Comparison of ENCODE assay signal across 16 cellular contexts in genomic region chr16:50610331-50611262, GRCh38.
DNase-seq lines count a peak whose midpoint lies in the region; ATAC-seq and TF ChIP-seq lines count a peak whose summit lies in the region.
"Had no signal": no experiment of that assay in that cellular context is flagged by ENCODE, and none has a peak within 500 bp of the region (broad histone marks: within the 10 kb centered on the region; RNA-seq: fewer than 3 reads in every experiment).

No MANE protein-coding gene starts in this region.

- no peak for TF ChIP-seq CTCF in mucosa of descending colon (IDR thresholded peaks at IDR 0.05)
- TF ChIP-seq CTCF in transverse colon (IDR thresholded peaks at IDR 0.05), result peak in 1 of 5 experiments; percentile 17

- TF ChIP-seq EP300 in transverse colon (IDR thresholded peaks at IDR 0.05; ENCODE audit: low read depth), result no peak

- no peaks in the 10 kb centered on the region for H4K20me1 ChIP-seq in Karpas-422 (ENCODE audit: insufficient read depth, low read depth, low read length)

- no peaks in the 10 kb centered on the region for H3K9me3 Mint-ChIP-seq in dendritic cell treated with granulocyte-macrophage colony-stimulating factor and Interleukin-4, amounts not matched to agents 40 ng/mL and 50 ng/mL, for 4 days
- H3K9me3 Mint-ChIP-seq: natural killer cell treated with Interleukin-12 subunit alpha and Interleukin-12 subunit beta and Interleukin-15 and Interleukin-18, amount 100 ng/mL, for 72 hours had no signal

- no peak overlapping the region for H3K4me2 ChIP-seq in Karpas-422 (ENCODE audit: low read depth, low read length, poor library complexity, severe bottlenecking)

- H3K9me2 ChIP-seq in Karpas-422 (replicated peaks; ENCODE audit: insufficient read depth, low read length), result no peaks in the 10 kb centered on the region

- DNase-seq in Right ventricle myocardium superior (no peak), left cardiac atrium (no peak), mucosa of descending colon (peak in 2 of 3 donors; percentile 9 to 33), transverse colon (no peak), Karpas-422 (no peak)
- no peak for DNase-seq in activated CD4-positive, alpha-beta T cell treated with anti-CD3 and anti-CD28 coated beads, Interleukin-2, amount 50 U/mL, for 48 hours
- DNase-seq: activated T-cell treated with anti-CD3 and anti-CD28 coated beads, Interleukin-2, amount 50 U/mL, for 48 hours; amniotic stem cell; gastrocnemius medialis; NCI-H1092; NCI-H510A; T-helper 1 cell had no signal

- no peak for TF ChIP-seq POLR2A in transverse colon (IDR thresholded peaks at IDR 0.05)

- peak; percentile 11 for ATAC-seq in Right ventricle myocardium superior (ENCODE audit: poor library complexity)
- no peak for ATAC-seq in left cardiac atrium
- ATAC-seq in mucosa of descending colon, result no peak
- no peak for ATAC-seq in HG02938 (IDR thresholded peaks at IDR 0.05; ENCODE audit: unreplicated experiment)
- ATAC-seq: gastrocnemius medialis had no signal

- H3K4me1 ChIP-seq in mucosa of descending colon (ENCODE audit: low read depth) (peaks cover 13% of the 10 kb centered on the region), transverse colon (peaks cover 10 to 53% (median 21%) of the 10 kb centered on the region in 4 donors), Karpas-422 (ENCODE audit: low read length) (no peaks in the 10 kb centered on the region)

- H3K4me1 Mint-ChIP-seq in dendritic cell treated with granulocyte-macrophage colony-stimulating factor and Interleukin-4, amounts not matched to agents 40 ng/mL and 50 ng/mL, for 4 days (ENCODE audit: low read depth), result peaks cover 36% of the 10 kb centered on the region

- H3K4me3 ChIP-seq in mucosa of descending colon (no peak overlapping the region), transverse colon (no peak overlapping the region), Karpas-422 (ENCODE audit: low read length) (no peak overlapping the region)
- H3K4me3 ChIP-seq: gastrocnemius medialis, thoracic aorta had no signal

- H3K9me3 ChIP-seq in mucosa of descending colon (no peaks in the 10 kb centered on the region), transverse colon (no peaks in the 10 kb centered on the region), Karpas-422 (ENCODE audit: low read length) (no peaks in the 10 kb centered on the region)
- H3K9me3 ChIP-seq: gastrocnemius medialis, thoracic aorta had no signal

- H3K27ac ChIP-seq in transverse colon (peak overlapping the region; percentile 55 to 86 (median 80)), Karpas-422 (ENCODE audit: low read length) (no peak overlapping the region)
- H3K27ac ChIP-seq: gastrocnemius medialis, thoracic aorta had no signal

- WGBS in transverse colon (ENCODE audit: low coverage in 1 of 2), 2 donors, result 71 to 85% methylated on average over 7 to 21 of the region's 21 CpGs

- no peaks in the 10 kb centered on the region for H3K36me3 Mint-ChIP-seq in dendritic cell treated with granulocyte-macrophage colony-stimulating factor and Interleukin-4, amounts not matched to agents 40 ng/mL and 50 ng/mL, for 4 days (ENCODE audit: low read depth)
- H3K36me3 Mint-ChIP-seq: natural killer cell treated with Interleukin-12 subunit alpha and Interleukin-12 subunit beta and Interleukin-15 and Interleukin-18, amount 100 ng/mL, for 72 hours had no signal

- H2AFZ ChIP-seq in Karpas-422 (ENCODE audit: low read length), result no peak overlapping the region

- intact Hi-C loops in Right ventricle myocardium superior (cut with DNase I), result no loop called here
- intact Hi-C loops in left cardiac atrium (cut with DNase I), result no loop called here
- intact Hi-C loops in dendritic cell treated with granulocyte-macrophage colony-stimulating factor and Interleukin-4, amounts not matched to agents 40 ng/mL and 50 ng/mL, for 4 days (cut with micrococcal nuclease), result no loop called here
- intact Hi-C loops in mucosa of descending colon (cut with DNase I, micrococcal nuclease), result no loop called here
- intact Hi-C loops in transverse colon (cut with DNase I; ENCODE audit: low total_unique reads), result no loop called here

- H3K9ac ChIP-seq in Karpas-422 (ENCODE audit: low read length), result no peak overlapping the region

- no peak overlapping the region for H3K4me3 Mint-ChIP-seq in dendritic cell treated with granulocyte-macrophage colony-stimulating factor and Interleukin-4, amounts not matched to agents 40 ng/mL and 50 ng/mL, for 4 days
- H3K4me3 Mint-ChIP-seq: natural killer cell treated with Interleukin-12 subunit alpha and Interleukin-12 subunit beta and Interleukin-15 and Interleukin-18, amount 100 ng/mL, for 72 hours had no signal

- no peaks in the 10 kb centered on the region for H3K79me2 ChIP-seq in Karpas-422 (ENCODE audit: low read length)

- H3K27ac Mint-ChIP-seq in dendritic cell treated with granulocyte-macrophage colony-stimulating factor and Interleukin-4, amounts not matched to agents 40 ng/mL and 50 ng/mL, for 4 days, result peak overlapping the region; percentile 40

- H3K27me3 ChIP-seq in transverse colon, result no peaks in the 10 kb centered on the region
- no peaks in the 10 kb centered on the region for H3K27me3 ChIP-seq in Karpas-422 (ENCODE audit: low read length)
- H3K27me3 ChIP-seq: gastrocnemius medialis had no signal

- peaks cover 11% of the 10 kb centered on the region for H3K27me3 Mint-ChIP-seq in dendritic cell treated with granulocyte-macrophage colony-stimulating factor and Interleukin-4, amounts not matched to agents 40 ng/mL and 50 ng/mL, for 4 days

- H3K36me3 ChIP-seq in mucosa of descending colon (ENCODE audit: low read depth) (no peaks in the 10 kb centered on the region), transverse colon (no peaks in the 10 kb centered on the region), Karpas-422 (ENCODE audit: insufficient read depth, low read length) (no peaks in the 10 kb centered on the region)
- H3K36me3 ChIP-seq: gastrocnemius medialis had no signal

- in situ Hi-C loops in transverse colon (cut with MboI; ENCODE audit: low pct_ligation_motif_present in 1 of 4, low pct_unique_long_range_greater_than_20kb in 1 of 4, low sequenced_read_pairs in 3 of 4), result no loop called here

Comparison
In these comparisons a context has a peak if more than half of its experiments do, and no peak if none do; other contexts are left out.
1. DNase-seq: peak in mucosa of descending colon (2 of 3); none in Right ventricle myocardium superior (single experiment), left cardiac atrium (single experiment), transverse colon (single experiment), activated CD4-positive, alpha-beta T cell treated with anti-CD3 and anti-CD28 coated beads, Interleukin-2, amount 50 U/mL, for 48 hours (0 of 2) and Karpas-422 (single experiment).